ENCODE assay signal across 9 cellular contexts in genomic region chrX:13051529-13052172, GRCh38. TPM values are rescaled to one million over a fixed set of nuclear protein-coding genes. Genes with fewer than 3 reads are reported as not detected.
DNase-seq lines count a peak whose midpoint lies in the region; ATAC-seq and TF ChIP-seq lines count a peak whose summit lies in the region.
"Had no signal": no experiment of that assay in that cellular context is flagged by ENCODE, and none has a peak within 500 bp of the region (broad histone marks: within the 10 kb centered on the region; RNA-seq: fewer than 3 reads in every experiment).

No MANE protein-coding gene starts in this region.

- no peaks in the 10 kb centered on the region for H3K79me2 ChIP-seq in hepatocyte

- no peak overlapping the region for H2AFZ ChIP-seq in hepatocyte

- peak overlapping the region in 1 of 2 experiments; percentile 8 for H3K4me3 ChIP-seq in neutrophil (ENCODE audit: low read depth in 1 of 2, low read length in 1 of 2)
- no peak overlapping the region for H3K4me3 ChIP-seq in hepatocyte
- H3K4me3 ChIP-seq: K562 had no signal

- CTCF ChIA-PET in activated CD8-positive, alpha-beta T cell treated with anti-CD3 and anti-CD28 coated beads, Interleukin-2, amount 10 ng/mL, durations not matched to agents 7 days and 5 days (lab: Charles Lee): interaction anchor here (1.3 to 1.7 kb wide), 5 partner anchors 9 to 105 kb away, joined by 3 to 9 read pairs (median 4); no protein-coding TSS in a partner anchor

- peak overlapping the region; percentile 78 for H3K27ac Mint-ChIP-seq in activated CD8-positive, alpha-beta T cell treated with anti-CD3 and anti-CD28 coated beads, Interleukin-2, amount 10 ng/mL, durations not matched to agents 7 days and 5 days

- ATAC-seq in HG02885 (IDR thresholded peaks at IDR 0.05; ENCODE audit: poor library complexity, unreplicated experiment): peak; percentile 71
- ATAC-seq in activated CD8-positive, alpha-beta T cell treated with anti-CD3 and anti-CD28 coated beads, Interleukin-2, amount 10 ng/mL, durations not matched to agents 7 days and 5 days: peak; percentile 49
- ATAC-seq: K562 had no signal

- H3K9me3 Mint-ChIP-seq in activated CD8-positive, alpha-beta T cell treated with anti-CD3 and anti-CD28 coated beads, Interleukin-2, amount 10 ng/mL, durations not matched to agents 7 days and 5 days (ENCODE audit: insufficient read depth): peaks cover 3% of the 10 kb centered on the region

- TF ChIP-seq CTCF in neutrophil (IDR thresholded peaks at IDR 0.05) (no peak), hepatocyte (IDR thresholded peaks at IDR 0.05; ENCODE audit: poor library complexity) (no peak)

- 81% methylated on average over 4 of the region's 4 CpGs for WGBS in hepatocyte (ENCODE audit: low lambda C conversion rate, missing lambda C conversion rate)

- no peaks in the 10 kb centered on the region for H3K27me3 ChIP-seq in neutrophil
- no peaks in the 10 kb centered on the region for H3K27me3 ChIP-seq in hepatocyte

- H3K9me3 ChIP-seq in neutrophil (no peaks in the 10 kb centered on the region), hepatocyte (ENCODE audit: low read depth) (no peaks in the 10 kb centered on the region)

- H4K20me1 ChIP-seq in hepatocyte (ENCODE audit: insufficient read depth, poor library complexity, severe bottlenecking): no peaks in the 10 kb centered on the region

- POLR2A ChIA-PET in activated CD8-positive, alpha-beta T cell treated with anti-CD3 and anti-CD28 coated beads, Interleukin-2, amount 10 ng/mL, durations not matched to agents 7 days and 5 days (lab: Charles Lee): interaction anchor here (0.8 to 2.0 kb wide), 9 partner anchors 20 to 79 kb away, joined by 3 to 12 read pairs (median 4); no protein-coding TSS in a partner anchor

- no peak overlapping the region for H3K4me2 ChIP-seq in hepatocyte

- H3K4me3 Mint-ChIP-seq in activated CD8-positive, alpha-beta T cell treated with anti-CD3 and anti-CD28 coated beads, Interleukin-2, amount 10 ng/mL, durations not matched to agents 7 days and 5 days: no peak overlapping the region

- no peaks in the 10 kb centered on the region for H3K9me2 ChIP-seq in hepatocyte (replicated peaks; ENCODE audit: insufficient read depth)

- in situ Hi-C loops in G401 (cut with HindIII; ENCODE audit: low sequenced_read_pairs): no loop called here

- peak; percentile 71 for DNase-seq in NCI-H748 (lab: John Stamatoyannopoulos, UW; ENCODE audit: unreplicated experiment)
- DNase-seq in NCI-H748 treated with DMSO at 0.1 percent for 48 hours (lab: John Stamatoyannopoulos, UW): no peak
- DNase-seq in activated CD8-positive, alpha-beta T cell treated with anti-CD3 and anti-CD28 coated beads, Interleukin-2, amount 10 ng/mL, durations not matched to agents 7 days and 5 days: peak; percentile 25
- no peak for DNase-seq in NCI-H1092 (lab: John Stamatoyannopoulos, UW)
- DNase-seq in hepatocyte (ENCODE audit: low spot score): no peak
- no peak for DNase-seq in G401 (ENCODE audit: low spot score)

- H3K36me3 ChIP-seq in neutrophil: no peaks in the 10 kb centered on the region
- H3K36me3 ChIP-seq in hepatocyte (replicated peaks; ENCODE audit: insufficient read depth, low read depth): no peaks in the 10 kb centered on the region

- peaks cover 60% of the 10 kb centered on the region for H3K4me1 Mint-ChIP-seq in activated CD8-positive, alpha-beta T cell treated with anti-CD3 and anti-CD28 coated beads, Interleukin-2, amount 10 ng/mL, durations not matched to agents 7 days and 5 days (ENCODE audit: low read depth)

- no peaks in the 10 kb centered on the region for H3K27me3 Mint-ChIP-seq in activated CD8-positive, alpha-beta T cell treated with anti-CD3 and anti-CD28 coated beads, Interleukin-2, amount 10 ng/mL, durations not matched to agents 7 days and 5 days (ENCODE audit: low read depth)

- H3K4me1 ChIP-seq in neutrophil (ENCODE audit: control insufficient read depth in 1 of 2, insufficient read depth in 1 of 2, low read depth in 1 of 2, low read length in 1 of 2) (peaks cover 43 to 78% of the 10 kb centered on the region in 2 experiments), hepatocyte (ENCODE audit: insufficient read depth) (peaks cover 10% of the 10 kb centered on the region)

- peak overlapping the region; percentile 77 for H3K27ac ChIP-seq in neutrophil
- no peak overlapping the region for H3K27ac ChIP-seq in hepatocyte

- peaks cover 25% of the 10 kb centered on the region for H3K36me3 Mint-ChIP-seq in activated CD8-positive, alpha-beta T cell treated with anti-CD3 and anti-CD28 coated beads, Interleukin-2, amount 10 ng/mL, durations not matched to agents 7 days and 5 days (ENCODE audit: low read depth)

RNA-seq across cellular contexts. Expression of gene FAM9C, which starts 7.2 kb away (rescaled TPM):
- total RNA-seq in activated CD8-positive, alpha-beta T cell treated with anti-CD3 and anti-CD28 coated beads, Interleukin-2, amount 10 ng/mL, durations not matched to agents 7 days and 5 days: not detected
- not detected in 2 replicates for total RNA-seq in hepatocyte
- polyA plus RNA-seq in hepatocyte: not detected in 2 replicates
- total RNA-seq in G401 (2014; rRNA removed; shearing (Covaris generic)): not detected in 2 replicates
- total RNA-seq: K562 had no signal
- polyA plus RNA-seq: K562 had no signal

Comparison
In these comparisons a context has a peak if more than half of its experiments do, and no peak if none do; other contexts are left out.
1. DNase-seq: peak in NCI-H748 (single experiment) and activated CD8-positive, alpha-beta T cell treated with anti-CD3 and anti-CD28 coated beads, Interleukin-2, amount 10 ng/mL, durations not matched to agents 7 days and 5 days (single experiment); none in NCI-H748 treated with DMSO at 0.1 percent for 48 hours (single experiment), NCI-H1092 (single experiment), hepatocyte (single experiment) and G401 (single experiment).